12 cellular contexts compared by ENCODE assay signal in the genomic region with DNA sequence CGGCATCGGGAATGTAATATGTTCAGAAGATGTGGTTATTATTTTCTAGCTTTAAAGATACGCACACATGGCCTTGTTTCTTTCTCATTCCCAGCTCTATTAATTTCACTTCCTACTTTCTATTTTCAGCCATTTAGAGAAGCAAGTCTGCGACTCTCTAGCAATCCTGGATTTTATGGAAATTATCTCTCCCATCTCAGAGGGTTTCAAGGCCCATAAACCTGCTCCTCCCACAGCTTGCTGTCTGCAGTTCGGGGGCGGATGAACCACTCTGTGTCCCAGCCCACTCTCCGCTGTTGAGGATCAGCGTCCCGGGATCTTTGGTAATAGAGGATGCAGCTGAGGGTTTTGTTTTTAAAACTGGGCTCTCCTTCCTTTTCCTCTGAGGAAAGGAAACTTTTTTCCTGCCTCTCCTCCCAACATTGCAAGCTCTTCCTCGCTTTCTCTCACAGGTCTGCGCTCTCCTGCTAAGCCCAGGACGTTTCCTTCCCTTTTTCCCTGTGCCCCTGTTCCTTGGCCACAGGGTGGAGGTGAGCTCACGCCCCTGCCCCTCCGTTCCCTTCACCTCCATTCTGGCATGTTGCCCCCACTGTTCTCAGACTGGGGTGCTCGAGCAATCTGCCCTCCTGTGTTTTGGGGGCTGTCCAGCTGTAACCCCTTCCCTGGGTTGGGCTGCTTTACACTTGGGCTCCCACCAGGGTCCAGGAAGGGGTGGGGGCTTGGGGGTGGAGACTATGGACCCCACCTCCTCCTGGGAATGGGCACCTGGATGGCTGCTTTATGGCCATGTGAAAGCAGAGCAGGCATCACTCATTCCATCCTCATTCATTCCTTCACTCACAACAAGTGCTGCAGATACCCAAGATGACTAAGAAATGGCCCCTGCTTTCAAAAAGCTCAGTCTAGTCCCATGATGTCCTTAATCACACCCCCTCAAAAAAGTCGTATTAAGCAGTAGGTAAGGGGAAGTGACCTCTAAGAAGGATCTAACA. TPM values are rescaled to one million over a fixed set of nuclear protein-coding genes. Genes with fewer than 3 reads are reported as not detected.
DNase-seq lines count a peak whose midpoint lies in the region; ATAC-seq and TF ChIP-seq lines count a peak whose summit lies in the region.
"Had no signal": no experiment of that assay in that cellular context is flagged by ENCODE, and none has a peak within 500 bp of the region (broad histone marks: within the 10 kb centered on the region; RNA-seq: fewer than 3 reads in every experiment).

No MANE protein-coding gene starts in this region.

- H2AFZ ChIP-seq in H9 (ENCODE audit: low read length) (peak overlapping the region; percentile 84), mammary epithelial cell (ENCODE audit: low read depth, low read length) (peak overlapping the region; percentile 67)

- H2BK12ac ChIP-seq in H9 (ENCODE audit: insufficient read length, low read depth, low read length), result no peak overlapping the region

- intact Hi-C loops in mammary epithelial cell (cut with micrococcal nuclease), result no loop called here

- no peak overlapping the region for H2BK5ac ChIP-seq in H9 (ENCODE audit: insufficient read length, low read length)

- dilution Hi-C loops in mammary epithelial cell (cut with HindIII; ENCODE audit: low sequenced_read_pairs), result no loop called here

- H3K9me3 ChIP-seq in H9 (ENCODE audit: control insufficient read depth, low read depth, low read length) (no peaks in the 10 kb centered on the region), mammary epithelial cell (replicated peaks; ENCODE audit: insufficient read depth, low read length) (no peaks in the 10 kb centered on the region), muscle layer of duodenum (ENCODE audit: control insufficient read depth in 1 of 2, low read length in 2 of 2) (no peaks in the 10 kb centered on the region)

- no peak overlapping the region for H4K91ac ChIP-seq in H9 (ENCODE audit: insufficient read length, low read depth, low read length)

- H4K8ac ChIP-seq in H9 (replicated peaks; ENCODE audit: insufficient read length, low read depth, low read length), result no peak overlapping the region

- H3K36me3 ChIP-seq in mammary epithelial cell (ENCODE audit: insufficient read depth, low read length), result no peaks in the 10 kb centered on the region
- no peaks in the 10 kb centered on the region for H3K36me3 ChIP-seq in muscle layer of duodenum (ENCODE audit: control insufficient read depth in 1 of 2, insufficient read depth in 2 of 2, low read length in 2 of 2)
- H3K36me3 ChIP-seq: HAP-1 had no signal

- H3K4me2 ChIP-seq in H9 (ENCODE audit: insufficient read depth, insufficient read length, low read length) (peak overlapping the region; percentile 2), mammary epithelial cell (ENCODE audit: insufficient read depth, low read depth, low read length) (peak overlapping the region; percentile 5)

- H3K27me3 ChIP-seq in H9 (ENCODE audit: insufficient read depth, low read length) (no peaks in the 10 kb centered on the region), mammary epithelial cell (ENCODE audit: insufficient read depth, low read length) (no peaks in the 10 kb centered on the region), muscle layer of duodenum (ENCODE audit: low read depth, low read length) (no peaks in the 10 kb centered on the region)

- TF ChIP-seq CTCF in AG10803 (conservative IDR thresholded peaks at IDR 0.05; ENCODE audit: low read length), result no peak
- TF ChIP-seq CTCF in H9 (conservative IDR thresholded peaks at IDR 0.05), result peak; percentile 27; the same call in 1 of the 3 replicates
- TF ChIP-seq CTCF in mammary epithelial cell (conservative IDR thresholded peaks at IDR 0.05 in 1 of 2, IDR thresholded peaks at IDR 0.05 in 1 of 2; ENCODE audit: extremely low read depth in 1 of 2, insufficient read depth in 1 of 2, low read depth in 1 of 2, low read length in 2 of 2), result no peak

- no peak overlapping the region for H2AK5ac ChIP-seq in H9 (ENCODE audit: insufficient read length, low read length)

- H2BK20ac ChIP-seq in H9 (ENCODE audit: low read depth, low read length, poor library complexity, severe bottlenecking), result no peak overlapping the region

- no peak overlapping the region for H4K5ac ChIP-seq in H9 (ENCODE audit: insufficient read length, low read depth, low read length)

- H3K27me3 Mint-ChIP-seq in H9 (ENCODE audit: low read depth), result peaks cover 7% of the 10 kb centered on the region

- H3K9me3 Mint-ChIP-seq in H9, result peaks cover 2% of the 10 kb centered on the region in 2 experiments; a peak in 2 of 5 replicates
- H3K9me3 Mint-ChIP-seq: CD8-positive, alpha-beta T cell had no signal

- in situ Hi-C loops in mammary epithelial cell (cut with MboI; ENCODE audit: low sequenced_read_pairs in 2 of 2), result no loop called here

- H3K4me3 ChIP-seq in AG10803 (ENCODE audit: low read length), result peak overlapping the region; percentile 27; the same call in 1 of the 2 replicates
- no peak overlapping the region for H3K4me3 ChIP-seq in mammary epithelial cell (replicated peaks in 1 of 3; ENCODE audit: insufficient read depth in 1 of 3, low read depth in 2 of 3, low read length in 3 of 3)
- H3K4me3 ChIP-seq in muscle layer of duodenum (ENCODE audit: low read depth in 1 of 2, low read length in 2 of 2), result peak overlapping the region; percentile 40 to 41
- H3K4me3 ChIP-seq: HAP-1 had no signal

- no peak for ATAC-seq in HG03045 (IDR thresholded peaks at IDR 0.05; ENCODE audit: unreplicated experiment)
- ATAC-seq: CD8-positive, alpha-beta T cell; foreskin keratinocyte; naive thymus-derived CD8-positive, alpha-beta T cell had no signal

- H3K14ac ChIP-seq in H9 (ENCODE audit: insufficient read depth, low read length), result no peak overlapping the region

- H3K36me3 Mint-ChIP-seq in H9 (ENCODE audit: insufficient read depth in 1 of 3, low read depth in 3 of 3), result no peaks in the 10 kb centered on the region
- H3K36me3 Mint-ChIP-seq: CD8-positive, alpha-beta T cell; naive thymus-derived CD8-positive, alpha-beta T cell had no signal

- H2BK15ac ChIP-seq in H9 (ENCODE audit: low read depth, low read length), result no peak overlapping the region

- no TSS peak for BruUV-seq in mammary epithelial cell (replicated peaks; lab: Mats Ljungman, UMichigan)

- no peak overlapping the region for H3K23ac ChIP-seq in H9 (ENCODE audit: insufficient read length, low read depth, low read length)

- WGBS in H9 (ENCODE audit: extremely low coverage, insufficient read length, low lambda C conversion rate), result no CpG with 5 or more reads among the region's 16 CpGs
- 32% methylated on average over 16 of the region's 16 CpGs for WGBS in mammary epithelial cell (ENCODE audit: low coverage, missing lambda C conversion rate)

- no peak overlapping the region for H2BK120ac ChIP-seq in H9 (ENCODE audit: low read depth, low read length, poor library complexity, severe bottlenecking)

- CTCF ChIA-PET in mammary epithelial cell (lab: Charles Lee; ENCODE audit: low non-redundant PET), result no interaction called here

- H3K79me1 ChIP-seq in H9 (ENCODE audit: insufficient read depth, low read depth, low read length, poor library complexity, severe bottlenecking), result no peaks in the 10 kb centered on the region

- peak; percentile 3 for DNase-seq in AG10803 (ENCODE audit: low read depth)
- peak; percentile 48 for DNase-seq in H9
- DNase-seq in mammary epithelial cell, result no peak
- no peak for DNase-seq in activated T-cell treated with anti-CD3 and anti-CD28 coated beads for 4 hours
- no peak for DNase-seq in EL
- no peak for DNase-seq in activated CD4-positive, alpha-beta T cell treated with anti-CD3 and anti-CD28 coated beads, Interleukin-2, amount 50 U/mL, for 4 hours
- DNase-seq: CD8-positive, alpha-beta T cell; foreskin keratinocyte; naive thymus-derived CD8-positive, alpha-beta T cell had no signal

- H3K56ac ChIP-seq in H9 (ENCODE audit: insufficient read length, low read depth, low read length), result no peak overlapping the region

- no peaks in the 10 kb centered on the region for H3K79me2 ChIP-seq in H9 (ENCODE audit: insufficient read depth, low read length)
- no peaks in the 10 kb centered on the region for H3K79me2 ChIP-seq in mammary epithelial cell (ENCODE audit: insufficient read depth, low read length)

- H3K27ac Mint-ChIP-seq in H9, result peak overlapping the region in 2 of 3 experiments; percentile 59 to 88; a peak in 2 of 7 replicates
- H3K27ac Mint-ChIP-seq: CD8-positive, alpha-beta T cell had no signal

- peaks cover 22 to 24% of the 10 kb centered on the region in 2 experiments for H3K4me1 Mint-ChIP-seq in H9

- peak overlapping the region; percentile 38 to 49; a peak in 4 of 5 replicates for H3K4me3 Mint-ChIP-seq in H9
- H3K4me3 Mint-ChIP-seq: CD8-positive, alpha-beta T cell; naive thymus-derived CD8-positive, alpha-beta T cell had no signal

- H3K4me1 ChIP-seq in H9 (ENCODE audit: insufficient read depth, low read length) (no peaks in the 10 kb centered on the region), mammary epithelial cell (ENCODE audit: insufficient read depth, low read length) (no peaks in the 10 kb centered on the region), muscle layer of duodenum (ENCODE audit: control insufficient read depth in 1 of 2, insufficient read depth in 2 of 2, low read length in 2 of 2) (no peaks in the 10 kb centered on the region)
- H3K4me1 ChIP-seq: foreskin keratinocyte had no signal

- H3K9ac ChIP-seq in H9 (ENCODE audit: extremely low read depth, insufficient read length, low read length) (no peak overlapping the region), mammary epithelial cell (ENCODE audit: insufficient read depth, low read length) (no peak overlapping the region)

- no peaks in the 10 kb centered on the region for H3K23me2 ChIP-seq in H9 (ENCODE audit: insufficient read length, low read depth, low read length, poor library complexity, severe bottlenecking)

- no peak overlapping the region for H3K18ac ChIP-seq in H9 (ENCODE audit: insufficient read length, low read depth, low read length)

- no peak overlapping the region for H3T11ph ChIP-seq in H9 (ENCODE audit: low read length)

- peaks cover 3% of the 10 kb centered on the region for H4K20me1 ChIP-seq in H9 (ENCODE audit: control insufficient read depth, insufficient read depth, insufficient read length)
- no peaks in the 10 kb centered on the region for H4K20me1 ChIP-seq in mammary epithelial cell (ENCODE audit: insufficient read depth, low read length)

- no peak overlapping the region for H3K27ac ChIP-seq in H9 (ENCODE audit: insufficient read length, low read depth, low read length)
- no peak overlapping the region for H3K27ac ChIP-seq in mammary epithelial cell (ENCODE audit: insufficient read depth, low read depth, low read length)
- no peak overlapping the region for H3K27ac ChIP-seq in muscle layer of duodenum (ENCODE audit: low read length)
- H3K27ac ChIP-seq: foreskin keratinocyte had no signal

- H3K4ac ChIP-seq in H9 (ENCODE audit: low read depth, low read length), result no peak overlapping the region

RNA-seq across cellular contexts. Expression of a gene that starts 54.9 kb away (rescaled TPM):
- total RNA-seq in H9 (2021) (48.1 and 53.1 TPM in 2 replicates), mammary epithelial cell (10 to 100 TPM in 1 of 2 donors, 1 to 10 TPM in 1; 5.7 to 10.3 TPM)
- polyA plus RNA-seq in mammary epithelial cell, result 10.0 TPM
- polyA minus RNA-seq in mammary epithelial cell, result 19.4 TPM

Comparison
In these comparisons a context has a peak if more than half of its experiments do, and no peak if none do; other contexts are left out.
1. DNase-seq: peak in AG10803 (single experiment) and H9 (single experiment); none in mammary epithelial cell (single experiment), activated T-cell treated with anti-CD3 and anti-CD28 coated beads for 4 hours (single experiment), EL (single experiment) and activated CD4-positive, alpha-beta T cell treated with anti-CD3 and anti-CD28 coated beads, Interleukin-2, amount 50 U/mL, for 4 hours (0 of 2).
2. H3K4me3 ChIP-seq: peak in AG10803 (single experiment) and muscle layer of duodenum (2 of 2); none in mammary epithelial cell (0 of 3).